In genomic region chr12:18123707-18124106, GRCh38 we compare ENCODE assay signal across 2 cellular contexts.
TF ChIP-seq lines count a peak whose summit lies in the region.

No MANE protein-coding gene starts in this region.

TF ChIP-seq in GM23338, 12 proteins besides CTCF, POLR2A, EP300 and RAD21:
- no peak for TF ChIP-seq ZNF114 (CRISPR knock-in tag; IDR thresholded peaks at IDR 0.05)
- TF ChIP-seq REST (IDR thresholded peaks at IDR 0.05; ENCODE audit: unreplicated experiment) = no peak
- no peak for TF ChIP-seq NANOG (IDR thresholded peaks at IDR 0.05; ENCODE audit: borderline replicate concordance)
- TF ChIP-seq, protein P1, sequence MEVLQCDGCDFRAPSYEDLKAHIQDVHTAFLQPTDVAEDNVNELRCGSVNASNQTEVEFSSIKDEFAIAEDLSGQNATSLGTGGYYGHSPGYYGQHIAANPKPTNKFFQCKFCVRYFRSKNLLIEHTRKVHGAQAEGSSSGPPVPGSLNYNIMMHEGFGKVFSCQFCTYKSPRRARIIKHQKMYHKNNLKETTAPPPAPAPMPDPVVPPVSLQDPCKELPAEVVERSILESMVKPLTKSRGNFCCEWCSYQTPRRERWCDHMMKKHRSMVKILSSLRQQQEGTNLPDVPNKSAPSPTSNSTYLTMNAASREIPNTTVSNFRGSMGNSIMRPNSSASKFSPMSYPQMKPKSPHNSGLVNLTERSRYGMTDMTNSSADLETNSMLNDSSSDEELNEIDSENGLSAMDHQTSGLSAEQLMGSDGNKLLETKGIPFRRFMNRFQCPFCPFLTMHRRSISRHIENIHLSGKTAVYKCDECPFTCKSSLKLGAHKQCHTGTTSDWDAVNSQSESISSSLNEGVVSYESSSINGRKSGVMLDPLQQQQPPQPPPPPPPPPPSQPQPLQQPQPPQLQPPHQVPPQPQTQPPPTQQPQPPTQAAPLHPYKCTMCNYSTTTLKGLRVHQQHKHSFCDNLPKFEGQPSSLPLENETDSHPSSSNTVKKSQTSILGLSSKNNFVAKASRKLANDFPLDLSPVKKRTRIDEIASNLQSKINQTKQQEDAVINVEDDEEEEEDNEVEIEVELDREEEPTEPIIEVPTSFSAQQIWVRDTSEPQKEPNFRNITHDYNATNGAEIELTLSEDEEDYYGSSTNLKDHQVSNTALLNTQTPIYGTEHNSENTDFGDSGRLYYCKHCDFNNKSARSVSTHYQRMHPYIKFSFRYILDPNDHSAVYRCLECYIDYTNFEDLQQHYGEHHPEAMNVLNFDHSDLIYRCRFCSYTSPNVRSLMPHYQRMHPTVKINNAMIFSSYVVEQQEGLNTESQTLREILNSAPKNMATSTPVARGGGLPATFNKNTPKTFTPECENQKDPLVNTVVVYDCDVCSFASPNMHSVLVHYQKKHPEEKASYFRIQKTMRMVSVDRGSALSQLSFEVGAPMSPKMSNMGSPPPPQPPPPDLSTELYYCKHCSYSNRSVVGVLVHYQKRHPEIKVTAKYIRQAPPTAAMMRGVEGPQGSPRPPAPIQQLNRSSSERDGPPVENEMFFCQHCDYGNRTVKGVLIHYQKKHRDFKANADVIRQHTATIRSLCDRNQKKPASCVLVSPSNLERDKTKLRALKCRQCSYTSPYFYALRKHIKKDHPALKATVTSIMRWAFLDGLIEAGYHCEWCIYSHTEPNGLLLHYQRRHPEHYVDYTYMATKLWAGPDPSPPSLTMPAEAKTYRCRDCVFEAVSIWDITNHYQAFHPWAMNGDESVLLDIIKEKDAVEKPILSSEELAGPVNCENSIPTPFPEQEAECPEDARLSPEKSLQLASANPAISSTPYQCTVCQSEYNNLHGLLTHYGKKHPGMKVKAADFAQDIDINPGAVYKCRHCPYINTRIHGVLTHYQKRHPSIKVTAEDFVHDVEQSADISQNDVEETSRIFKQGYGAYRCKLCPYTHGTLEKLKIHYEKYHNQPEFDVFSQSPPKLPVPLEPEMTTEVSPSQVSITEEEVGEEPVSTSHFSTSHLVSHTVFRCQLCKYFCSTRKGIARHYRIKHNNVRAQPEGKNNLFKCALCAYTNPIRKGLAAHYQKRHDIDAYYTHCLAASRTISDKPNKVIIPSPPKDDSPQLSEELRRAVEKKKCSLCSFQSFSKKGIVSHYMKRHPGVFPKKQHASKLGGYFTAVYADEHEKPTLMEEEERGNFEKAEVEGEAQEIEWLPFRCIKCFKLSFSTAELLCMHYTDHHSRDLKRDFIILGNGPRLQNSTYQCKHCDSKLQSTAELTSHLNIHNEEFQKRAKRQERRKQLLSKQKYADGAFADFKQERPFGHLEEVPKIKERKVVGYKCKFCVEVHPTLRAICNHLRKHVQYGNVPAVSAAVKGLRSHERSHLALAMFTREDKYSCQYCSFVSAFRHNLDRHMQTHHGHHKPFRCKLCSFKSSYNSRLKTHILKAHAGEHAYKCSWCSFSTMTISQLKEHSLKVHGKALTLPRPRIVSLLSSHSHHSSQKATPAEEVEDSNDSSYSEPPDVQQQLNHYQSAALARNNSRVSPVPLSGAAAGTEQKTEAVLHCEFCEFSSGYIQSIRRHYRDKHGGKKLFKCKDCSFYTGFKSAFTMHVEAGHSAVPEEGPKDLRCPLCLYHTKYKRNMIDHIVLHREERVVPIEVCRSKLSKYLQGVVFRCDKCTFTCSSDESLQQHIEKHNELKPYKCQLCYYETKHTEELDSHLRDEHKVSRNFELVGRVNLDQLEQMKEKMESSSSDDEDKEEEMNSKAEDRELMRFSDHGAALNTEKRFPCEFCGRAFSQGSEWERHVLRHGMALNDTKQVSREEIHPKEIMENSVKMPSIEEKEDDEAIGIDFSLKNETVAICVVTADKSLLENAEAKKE (CRISPR knock-in tag; IDR thresholded peaks at IDR 0.05) = no peak
- no peak for TF ChIP-seq EZH2phosphoT487 (IDR thresholded peaks at IDR 0.05; ENCODE audit: unreplicated experiment)
- TF ChIP-seq CREB1 (CRISPR knock-in tag; IDR thresholded peaks at IDR 0.05; ENCODE audit: low read depth) = no peak
- TF ChIP-seq, protein P2, sequence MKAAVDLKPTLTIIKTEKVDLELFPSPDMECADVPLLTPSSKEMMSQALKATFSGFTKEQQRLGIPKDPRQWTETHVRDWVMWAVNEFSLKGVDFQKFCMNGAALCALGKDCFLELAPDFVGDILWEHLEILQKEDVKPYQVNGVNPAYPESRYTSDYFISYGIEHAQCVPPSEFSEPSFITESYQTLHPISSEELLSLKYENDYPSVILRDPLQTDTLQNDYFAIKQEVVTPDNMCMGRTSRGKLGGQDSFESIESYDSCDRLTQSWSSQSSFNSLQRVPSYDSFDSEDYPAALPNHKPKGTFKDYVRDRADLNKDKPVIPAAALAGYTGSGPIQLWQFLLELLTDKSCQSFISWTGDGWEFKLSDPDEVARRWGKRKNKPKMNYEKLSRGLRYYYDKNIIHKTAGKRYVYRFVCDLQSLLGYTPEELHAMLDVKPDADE (IDR thresholded peaks at IDR 0.05) = no peak
- no peak for TF ChIP-seq JUNB (IDR thresholded peaks at IDR 0.05; ENCODE audit: unreplicated experiment)
- no peak for TF ChIP-seq POLR2AphosphoS5 (IDR thresholded peaks at IDR 0.05; ENCODE audit: low read depth)
- TF ChIP-seq ZNF331 (CRISPR knock-in tag; IDR thresholded peaks at IDR 0.05; ENCODE audit: low read depth) = no peak
- TF ChIP-seq STAT1 (IDR thresholded peaks at IDR 0.05; ENCODE audit: unreplicated experiment) = no peak
- no peak for TF ChIP-seq EZH2 (IDR thresholded peaks at IDR 0.05; ENCODE audit: low read depth, unreplicated experiment)

TF ChIP-seq in H1, 55 proteins besides CTCF, POLR2A, EP300 and RAD21:
- TF ChIP-seq NRF1 (IDR thresholded peaks at IDR 0.05; ENCODE audit: low read depth, low read length) = no peak
- TF ChIP-seq FOSL1 (IDR thresholded peaks at IDR 0.05; ENCODE audit: insufficient read depth, low read depth, low read length) = no peak
- TF ChIP-seq RBBP5 (IDR thresholded peaks at IDR 0.05; ENCODE audit: borderline replicate concordance, low read depth, low read length) = no peak
- TF ChIP-seq SP1 (IDR thresholded peaks at IDR 0.05; ENCODE audit: low read depth, low read length) = no peak
- no peak for TF ChIP-seq RNF2 (IDR thresholded peaks at IDR 0.05; ENCODE audit: borderline replicate concordance, low read depth, low read length, missing control alignments, poor library complexity, severe bottlenecking)
- TF ChIP-seq SIN3A (conservative IDR thresholded peaks at IDR 0.05 in 1 of 2, IDR thresholded peaks at IDR 0.05 in 1 of 2; ENCODE audit: low read depth in 1 of 2, low read length in 2 of 2) = no peak
- TF ChIP-seq SRF (IDR thresholded peaks at IDR 0.05; ENCODE audit: low read depth, low read length) = no peak
- TF ChIP-seq POLR2AphosphoS5 (IDR thresholded peaks at IDR 0.05; ENCODE audit: low read depth, low read length) = no peak
- TF ChIP-seq, protein P3, sequence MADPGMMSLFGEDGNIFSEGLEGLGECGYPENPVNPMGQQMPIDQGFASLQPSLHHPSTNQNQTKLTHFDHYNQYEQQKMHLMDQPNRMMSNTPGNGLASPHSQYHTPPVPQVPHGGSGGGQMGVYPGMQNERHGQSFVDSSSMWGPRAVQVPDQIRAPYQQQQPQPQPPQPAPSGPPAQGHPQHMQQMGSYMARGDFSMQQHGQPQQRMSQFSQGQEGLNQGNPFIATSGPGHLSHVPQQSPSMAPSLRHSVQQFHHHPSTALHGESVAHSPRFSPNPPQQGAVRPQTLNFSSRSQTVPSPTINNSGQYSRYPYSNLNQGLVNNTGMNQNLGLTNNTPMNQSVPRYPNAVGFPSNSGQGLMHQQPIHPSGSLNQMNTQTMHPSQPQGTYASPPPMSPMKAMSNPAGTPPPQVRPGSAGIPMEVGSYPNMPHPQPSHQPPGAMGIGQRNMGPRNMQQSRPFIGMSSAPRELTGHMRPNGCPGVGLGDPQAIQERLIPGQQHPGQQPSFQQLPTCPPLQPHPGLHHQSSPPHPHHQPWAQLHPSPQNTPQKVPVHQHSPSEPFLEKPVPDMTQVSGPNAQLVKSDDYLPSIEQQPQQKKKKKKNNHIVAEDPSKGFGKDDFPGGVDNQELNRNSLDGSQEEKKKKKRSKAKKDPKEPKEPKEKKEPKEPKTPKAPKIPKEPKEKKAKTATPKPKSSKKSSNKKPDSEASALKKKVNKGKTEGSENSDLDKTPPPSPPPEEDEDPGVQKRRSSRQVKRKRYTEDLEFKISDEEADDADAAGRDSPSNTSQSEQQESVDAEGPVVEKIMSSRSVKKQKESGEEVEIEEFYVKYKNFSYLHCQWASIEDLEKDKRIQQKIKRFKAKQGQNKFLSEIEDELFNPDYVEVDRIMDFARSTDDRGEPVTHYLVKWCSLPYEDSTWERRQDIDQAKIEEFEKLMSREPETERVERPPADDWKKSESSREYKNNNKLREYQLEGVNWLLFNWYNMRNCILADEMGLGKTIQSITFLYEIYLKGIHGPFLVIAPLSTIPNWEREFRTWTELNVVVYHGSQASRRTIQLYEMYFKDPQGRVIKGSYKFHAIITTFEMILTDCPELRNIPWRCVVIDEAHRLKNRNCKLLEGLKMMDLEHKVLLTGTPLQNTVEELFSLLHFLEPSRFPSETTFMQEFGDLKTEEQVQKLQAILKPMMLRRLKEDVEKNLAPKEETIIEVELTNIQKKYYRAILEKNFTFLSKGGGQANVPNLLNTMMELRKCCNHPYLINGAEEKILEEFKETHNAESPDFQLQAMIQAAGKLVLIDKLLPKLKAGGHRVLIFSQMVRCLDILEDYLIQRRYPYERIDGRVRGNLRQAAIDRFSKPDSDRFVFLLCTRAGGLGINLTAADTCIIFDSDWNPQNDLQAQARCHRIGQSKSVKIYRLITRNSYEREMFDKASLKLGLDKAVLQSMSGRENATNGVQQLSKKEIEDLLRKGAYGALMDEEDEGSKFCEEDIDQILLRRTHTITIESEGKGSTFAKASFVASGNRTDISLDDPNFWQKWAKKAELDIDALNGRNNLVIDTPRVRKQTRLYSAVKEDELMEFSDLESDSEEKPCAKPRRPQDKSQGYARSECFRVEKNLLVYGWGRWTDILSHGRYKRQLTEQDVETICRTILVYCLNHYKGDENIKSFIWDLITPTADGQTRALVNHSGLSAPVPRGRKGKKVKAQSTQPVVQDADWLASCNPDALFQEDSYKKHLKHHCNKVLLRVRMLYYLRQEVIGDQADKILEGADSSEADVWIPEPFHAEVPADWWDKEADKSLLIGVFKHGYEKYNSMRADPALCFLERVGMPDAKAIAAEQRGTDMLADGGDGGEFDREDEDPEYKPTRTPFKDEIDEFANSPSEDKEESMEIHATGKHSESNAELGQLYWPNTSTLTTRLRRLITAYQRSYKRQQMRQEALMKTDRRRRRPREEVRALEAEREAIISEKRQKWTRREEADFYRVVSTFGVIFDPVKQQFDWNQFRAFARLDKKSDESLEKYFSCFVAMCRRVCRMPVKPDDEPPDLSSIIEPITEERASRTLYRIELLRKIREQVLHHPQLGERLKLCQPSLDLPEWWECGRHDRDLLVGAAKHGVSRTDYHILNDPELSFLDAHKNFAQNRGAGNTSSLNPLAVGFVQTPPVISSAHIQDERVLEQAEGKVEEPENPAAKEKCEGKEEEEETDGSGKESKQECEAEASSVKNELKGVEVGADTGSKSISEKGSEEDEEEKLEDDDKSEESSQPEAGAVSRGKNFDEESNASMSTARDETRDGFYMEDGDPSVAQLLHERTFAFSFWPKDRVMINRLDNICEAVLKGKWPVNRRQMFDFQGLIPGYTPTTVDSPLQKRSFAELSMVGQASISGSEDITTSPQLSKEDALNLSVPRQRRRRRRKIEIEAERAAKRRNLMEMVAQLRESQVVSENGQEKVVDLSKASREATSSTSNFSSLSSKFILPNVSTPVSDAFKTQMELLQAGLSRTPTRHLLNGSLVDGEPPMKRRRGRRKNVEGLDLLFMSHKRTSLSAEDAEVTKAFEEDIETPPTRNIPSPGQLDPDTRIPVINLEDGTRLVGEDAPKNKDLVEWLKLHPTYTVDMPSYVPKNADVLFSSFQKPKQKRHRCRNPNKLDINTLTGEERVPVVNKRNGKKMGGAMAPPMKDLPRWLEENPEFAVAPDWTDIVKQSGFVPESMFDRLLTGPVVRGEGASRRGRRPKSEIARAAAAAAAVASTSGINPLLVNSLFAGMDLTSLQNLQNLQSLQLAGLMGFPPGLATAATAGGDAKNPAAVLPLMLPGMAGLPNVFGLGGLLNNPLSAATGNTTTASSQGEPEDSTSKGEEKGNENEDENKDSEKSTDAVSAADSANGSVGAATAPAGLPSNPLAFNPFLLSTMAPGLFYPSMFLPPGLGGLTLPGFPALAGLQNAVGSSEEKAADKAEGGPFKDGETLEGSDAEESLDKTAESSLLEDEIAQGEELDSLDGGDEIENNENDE (IDR thresholded peaks at IDR 0.05; ENCODE audit: insufficient replicate concordance, low read length) = no peak
- TF ChIP-seq, protein P4, sequence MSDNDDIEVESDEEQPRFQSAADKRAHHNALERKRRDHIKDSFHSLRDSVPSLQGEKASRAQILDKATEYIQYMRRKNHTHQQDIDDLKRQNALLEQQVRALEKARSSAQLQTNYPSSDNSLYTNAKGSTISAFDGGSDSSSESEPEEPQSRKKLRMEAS (IDR thresholded peaks at IDR 0.05) = no peak
- TF ChIP-seq TEAD4 (IDR thresholded peaks at IDR 0.05; ENCODE audit: low read depth, low read length) = no peak
- no peak for TF ChIP-seq ASH2L (IDR thresholded peaks at IDR 0.05; ENCODE audit: low read length)
- no peak for TF ChIP-seq RXRA (IDR thresholded peaks at IDR 0.05; ENCODE audit: insufficient read depth, low read depth, low read length)
- no peak for TF ChIP-seq SIX5 (IDR thresholded peaks at IDR 0.05; ENCODE audit: low read depth, low read length)
- TF ChIP-seq BACH1 (IDR thresholded peaks at IDR 0.05; ENCODE audit: low read length) = no peak
- TF ChIP-seq MAFK (IDR thresholded peaks at IDR 0.05; ENCODE audit: low read depth, low read length) = no peak
